ENCODE assay signal across 31 cellular contexts in the genomic region with DNA sequence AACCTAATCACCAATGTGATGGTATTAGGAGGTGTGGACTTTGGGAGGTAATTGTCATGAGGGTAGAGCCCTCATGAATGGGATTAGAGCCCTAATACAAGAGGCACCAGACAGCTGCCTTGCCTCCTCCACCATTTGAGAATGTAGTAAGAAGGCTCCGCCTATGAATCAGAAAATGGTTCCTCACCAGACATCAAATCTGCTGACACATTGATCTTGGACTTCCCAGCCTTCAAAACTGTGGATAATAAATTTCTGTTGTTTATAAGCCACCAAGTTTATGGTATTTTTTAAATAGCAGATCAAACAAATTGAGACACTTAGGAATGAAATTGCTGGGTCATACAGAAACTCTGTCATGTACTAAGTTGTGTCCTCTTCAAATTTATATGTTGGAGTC. TPM values are rescaled to one million over a fixed set of nuclear protein-coding genes. Genes with fewer than 3 reads are reported as not detected.
"Had no signal": no experiment of that assay in that cellular context is flagged by ENCODE, and none has a peak within 500 bp of the region (broad histone marks: within the 10 kb centered on the region; RNA-seq: fewer than 3 reads in every experiment).

No MANE protein-coding gene starts in this region.

- H3K79me2 ChIP-seq: parathyroid adenoma had no signal

- H3K4me1 ChIP-seq: neural progenitor cell, parathyroid adenoma, psoas muscle, spleen, suprapubic skin, testis, tibial artery, transverse colon, upper lobe of right lung, uterus had no signal

- H3K4me2 ChIP-seq: neural progenitor cell, smooth muscle cell had no signal

- H3K9me3 ChIP-seq: ovary, psoas muscle, spleen, suprapubic skin, testis, tibial artery, transverse colon, upper lobe of right lung, uterus had no signal

- H3K36me3 ChIP-seq: neural progenitor cell, ovary, spleen, suprapubic skin, tibial artery, transverse colon, upper lobe of right lung, uterus had no signal

- H2AFZ ChIP-seq: neural progenitor cell, parathyroid adenoma had no signal

- H3K4me3 ChIP-seq: neural progenitor cell, ovary, psoas muscle, skin epidermis, smooth muscle cell, spleen, suprapubic skin, testis, tibial artery, transverse colon, upper lobe of right lung, uterus had no signal

- H3K27ac ChIP-seq: neural progenitor cell, ovary, parathyroid adenoma, psoas muscle, skin epidermis, spleen, suprapubic skin, testis, tibial artery, transverse colon, upper lobe of right lung, uterus had no signal

- H3K27me3 ChIP-seq: neural progenitor cell, testis, tibial artery, transverse colon, upper lobe of right lung, uterus had no signal

- DNase-seq: natural killer cell; occipital lobe; ovary; posterior cingulate gyrus; psoas muscle; right cardiac atrium; spleen; stimulated activated CD4-positive, alpha-beta T cell treated with anti-CD3 and anti-CD28 coated beads, Interleukin-12 subunit alpha, Interleukin-12 subunit beta, amount 100 ng/mL, for 4 hours; stimulated activated CD4-positive, alpha-beta T cell treated with anti-CD3 and anti-CD28 coated beads, Interleukin-1b, Interleukin-23, amount 100 ng/mL, for 48 hours; stimulated activated CD4-positive, alpha-beta T cell treated with anti-CD3 and anti-CD28 coated beads, Interleukin-4, amount 100 ng/mL, for 1 hour; stimulated activated CD4-positive, alpha-beta T cell treated with anti-CD3 and anti-CD28 coated beads, Interleukin-4, amount 100 ng/mL, for 4 hours; stimulated activated CD8-positive, alpha-beta memory T cell treated with anti-CD3 and anti-CD28 coated beads, Interleukin-4, amount 100 ng/mL, for 48 hours; stimulated activated naive CD4-positive, alpha-beta T cell; stimulated activated naive CD8-positive, alpha-beta T cell treated with anti-CD3 and anti-CD28 coated beads, Interleukin-15, amount 100 ng/mL, for 72 hours; stimulated activated naive CD8-positive, alpha-beta T cell treated with anti-CD3 and anti-CD28 coated beads, Interleukin-15, Interleukin-2, amounts not matched to agents 100 U/mL and 50 U/mL, for 24 hours; substantia nigra; testis; tibial artery; transverse colon; upper lobe of right lung; uterus had no signal

- ATAC-seq: natural killer cell; psoas muscle; right cardiac atrium; sciatic nerve; stimulated activated memory B cell treated with anti-CD40 and anti-IgM and Interleukin-4, amounts not matched to agents 10 μg/mL and 1 μg/mL and 100 μg/mL, for 72 hours; stimulated activated naive CD8-positive, alpha-beta T cell treated with anti-CD3 and anti-CD28 coated beads, Interleukin-15, amount 100 ng/mL, for 72 hours; stimulated activated naive CD8-positive, alpha-beta T cell treated with anti-CD3 and anti-CD28 coated beads, Interleukin-15, Interleukin-2, amounts not matched to agents 100 U/mL and 50 U/mL, for 24 hours; upper lobe of right lung had no signal

- H3K9ac ChIP-seq: neural progenitor cell, parathyroid adenoma had no signal

RNA-seq across cellular contexts. Expression of a gene that starts 56.8 kb away (rescaled TPM):
- total RNA-seq: natural killer cell, osteoblast, progenitor cell of endocrine pancreas, psoas muscle, right cardiac atrium, sciatic nerve, transverse colon had no signal
- polyA plus RNA-seq: neural cell, psoas muscle, right cardiac atrium, smooth muscle cell, spleen had no signal
